In the genomic region with DNA sequence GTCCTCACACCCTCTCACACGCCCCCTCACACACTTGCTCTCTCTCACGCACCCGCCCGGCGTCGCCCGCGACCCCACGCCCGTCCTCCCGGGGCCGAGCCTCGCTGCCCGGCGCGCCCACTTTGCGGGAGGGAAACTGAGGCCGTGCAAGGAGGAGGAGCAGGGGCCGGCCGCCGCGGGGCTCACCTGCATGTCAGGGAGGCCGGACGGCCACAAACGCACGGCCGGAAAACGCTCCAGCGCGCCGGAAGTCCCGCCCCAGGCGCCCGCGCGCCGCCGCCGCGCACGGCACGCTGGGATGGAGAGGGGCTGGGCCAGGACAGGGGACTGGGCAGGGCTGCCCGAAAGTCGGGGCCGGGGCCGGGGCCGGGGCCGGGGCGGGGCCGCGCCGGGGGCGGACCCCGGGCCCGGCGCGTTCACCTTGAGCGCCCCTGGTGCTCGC, we compare ENCODE assay signal across 8 cellular contexts. TPM values are rescaled to one million over a fixed set of nuclear protein-coding genes. Genes with fewer than 3 reads are reported as not detected.
DNase-seq lines count a peak whose midpoint lies in the region; ATAC-seq, FAIRE-seq and TF ChIP-seq lines count a peak whose summit lies in the region.

A gene (minus strand): TSS at position 222 of the 442 bp plus-strand sequence. CDS start 5,994 bp downstream, outside the sequence.

- H3K9me3 Mint-ChIP-seq in central memory CD8-positive, alpha-beta T cell = no peaks in the 10 kb centered on the region

- H3K27ac Mint-ChIP-seq in central memory CD8-positive, alpha-beta T cell (ENCODE audit: low read depth) = peak within 1 kb of the TSS; percentile 82

- peak within 1 kb of the TSS; percentile 77 for H3K27ac ChIP-seq in A673 (ENCODE audit: low read depth, low read length, poor library complexity, severe bottlenecking)
- peak within 1 kb of the TSS; percentile 69 to 76 for H3K27ac ChIP-seq in kidney (ENCODE audit: low read depth in 2 of 2, low read length in 2 of 2)

- TF ChIP-seq CTCF in A673 (conservative IDR thresholded peaks at IDR 0.05; ENCODE audit: low read depth, low read length) = no peak
- TF ChIP-seq CTCF in kidney (IDR thresholded peaks at IDR 0.05; ENCODE audit: borderline replicate concordance, extremely low read depth, insufficient read depth) = no peak

- H3K4me3 ChIP-seq in A673 (ENCODE audit: low read depth, low read length, poor library complexity, severe bottlenecking) = peak within 1 kb of the TSS; percentile 91
- H3K4me3 ChIP-seq in kidney (ENCODE audit: low read length in 2 of 2) = peak within 1 kb of the TSS; percentile 68 to 69

- H3K36me3 ChIP-seq in A673 (ENCODE audit: insufficient read depth, low read length, poor library complexity, severe bottlenecking) (no peaks in the 10 kb centered on the region), kidney (ENCODE audit: control insufficient read depth in 1 of 2, insufficient read depth in 2 of 2, low read length in 2 of 2) (no peaks in the 10 kb centered on the region)

- peaks cover 4% of the 10 kb centered on the region for H3K36me3 Mint-ChIP-seq in central memory CD8-positive, alpha-beta T cell (ENCODE audit: insufficient read depth)

- H3K4me1 ChIP-seq in A673 (ENCODE audit: insufficient read depth, low read length, poor library complexity, severe bottlenecking) (peaks cover 9% of the 10 kb centered on the region), kidney (ENCODE audit: control insufficient read depth in 1 of 2, insufficient read depth in 1 of 2, low read depth in 1 of 2, low read length in 2 of 2) (peaks cover 0 to 8% of the 10 kb centered on the region in 2 donors)

- H3K4me3 Mint-ChIP-seq in central memory CD8-positive, alpha-beta T cell = peak within 1 kb of the TSS; percentile 85

- CTCF ChIA-PET in A673 (lab: Charles Lee) = no interaction called here

- ATAC-seq in GM18870 (IDR thresholded peaks at IDR 0.05; ENCODE audit: unreplicated experiment) (peak; percentile 53), HG03108 (IDR thresholded peaks at IDR 0.05; ENCODE audit: unreplicated experiment) (peak; percentile 90)
- peak; percentile 95 for ATAC-seq in central memory CD8-positive, alpha-beta T cell (replicated peaks; ENCODE audit: extremely low read depth, poor library complexity, severe bottlenecking)

- H3K27me3 Mint-ChIP-seq in central memory CD8-positive, alpha-beta T cell = no peaks in the 10 kb centered on the region

- BruUV-seq in A673 (replicated peaks; lab: Mats Ljungman, UMichigan) = no TSS peak

- FAIRE-seq in kidney (lab: Jason Lieb, UNC) = no peak

- POLR2A ChIA-PET in A673 (lab: Charles Lee; ENCODE audit: low non-redundant PET) = no interaction called here

- H3K9ac ChIP-seq in kidney (ENCODE audit: low read length in 2 of 2) = peak within 1 kb of the TSS; percentile 48 to 80

- intact Hi-C loops in A673 (cut with micrococcal nuclease; ENCODE audit: unreplicated experiment) (no loop called here), kidney (cut with DNase I) (no loop called here)

- DNase-seq in A673 (ENCODE audit: low spot score) (peak; percentile 82), NCI-H2171 treated with DMSO at 0.1 percent for 48 hours (lab: John Stamatoyannopoulos, UW) (peak; percentile 62), kidney (peak; percentile 96)
- peak; percentile 71 for DNase-seq in activated CD4-positive, CD25-positive, alpha-beta regulatory T cell treated with anti-CD3 and anti-CD28 coated beads, Interleukin-2, amount 50 U/mL, for 16 hours (ENCODE audit: low read depth, low spot score)
- DNase-seq in central memory CD8-positive, alpha-beta T cell (ENCODE audit: low spot score in 2 of 2) = peak; percentile 55 to 58
- DNase-seq in stimulated activated CD4-positive, alpha-beta T cell treated with anti-CD3 and anti-CD28 coated beads, Interleukin-15, amount 100 ng/mL, for 24 hours = peak; percentile 91

- no peaks in the 10 kb centered on the region for H3K27me3 ChIP-seq in A673 (replicated peaks; ENCODE audit: insufficient read depth, low read depth, low read length, poor library complexity)

- H3K4me1 Mint-ChIP-seq in central memory CD8-positive, alpha-beta T cell = peaks cover 21% of the 10 kb centered on the region

- H3K9me3 ChIP-seq in A673 (ENCODE audit: low read depth, low read length, poor library complexity, severe bottlenecking) = no peaks in the 10 kb centered on the region
- no peaks in the 10 kb centered on the region for H3K9me3 ChIP-seq in kidney (ENCODE audit: control insufficient read depth in 1 of 2, low read length in 2 of 2)

RNA-seq across cellular contexts. Expression of the gene that starts here (rescaled TPM):
- total RNA-seq in A673 (2021) (101 and 105 TPM in 2 replicates), kidney (82.2 TPM)
- polyA plus RNA-seq in kidney (ENCODE audit: insufficient read depth, low read depth, low replicate concordance) = 128 TPM

Comparison
In these comparisons a context has a peak if more than half of its experiments do, and no peak if none do; other contexts are left out.
1. Peak in every context shown above with its lines: DNase-seq, ATAC-seq, H3K4me3 ChIP-seq and H3K27ac ChIP-seq.